ENCODE assay signal across 15 cellular contexts in genomic region chr5:56676091-56676768, GRCh38.
DNase-seq lines count a peak whose midpoint lies in the region; ATAC-seq and TF ChIP-seq lines count a peak whose summit lies in the region.
"Had no signal": no experiment of that assay in that cellular context is flagged by ENCODE, and none has a peak within 500 bp of the region (broad histone marks: within the 10 kb centered on the region; RNA-seq: fewer than 3 reads in every experiment).

No MANE protein-coding gene starts in this region.

- intact Hi-C loops in CD14-positive monocyte (cut with micrococcal nuclease) (no loop called here), HCT116 (cut with micrococcal nuclease) (no loop called here)

- DNase-seq in CD14-positive monocyte (ENCODE audit: low spot score) (no peak), HCT116 (ENCODE audit: low read depth, low spot score) (peak; percentile 56), Peyer's patch (peak in 1 of 3 donors; percentile 66), foreskin melanocyte (peak; percentile 90), NCI-H2107 treated with DMSO at 0.1 percent for 48 hours (lab: John Stamatoyannopoulos, UW; ENCODE audit: unreplicated experiment) (no peak), T-helper 17 cell (no peak), hepatic stellate cell (ENCODE audit: low spot score) (no peak)
- DNase-seq: activated CD4-positive, CD25-positive, alpha-beta regulatory T cell; activated T-cell treated with anti-CD3 and anti-CD28 coated beads, Interleukin-2, amount 50 U/mL, for 24 hours; amygdala; DMS79 treated with DMSO at 0.1 percent for 48 hours; NCI-H1694 treated with DMSO at 0.1 percent for 48 hours had no signal

- H3K4me1 Mint-ChIP-seq in CD14-positive monocyte (peaks cover 94% of the 10 kb centered on the region), T-helper 17 cell (peaks cover 23% of the 10 kb centered on the region)

- H3K9ac ChIP-seq in HCT116 (ENCODE audit: low read length), result no peak overlapping the region

- H4K20me1 ChIP-seq in HCT116 (ENCODE audit: insufficient read depth), result no peaks in the 10 kb centered on the region

- TF ChIP-seq CTCF in CD14-positive monocyte (IDR thresholded peaks at IDR 0.05), result no peak
- TF ChIP-seq CTCF in HCT116 (IDR thresholded peaks at IDR 0.05 in 2 of 3, conservative IDR thresholded peaks at IDR 0.05 in 1 of 3; ENCODE audit: borderline replicate concordance in 1 of 3, insufficient read depth in 1 of 3, low read depth in 2 of 3, low read length in 2 of 3), result no peak
- no peak for TF ChIP-seq CTCF in Peyer's patch (IDR thresholded peaks at IDR 0.05)

- H3K4me3 Mint-ChIP-seq in CD14-positive monocyte, result no peak overlapping the region
- no peak overlapping the region for H3K4me3 Mint-ChIP-seq in T-helper 17 cell
- H3K4me3 Mint-ChIP-seq: activated T-cell treated with anti-CD3 and anti-CD28 coated beads, Interleukin-2, amount 50 U/mL, for 24 hours had no signal

- H3K36me3 ChIP-seq in HCT116 (ENCODE audit: control insufficient read depth in 1 of 2, insufficient read depth in 2 of 2, low read length in 2 of 2) (no peaks in the 10 kb centered on the region), Peyer's patch (no peaks in the 10 kb centered on the region)
- H3K36me3 ChIP-seq: neutrophil had no signal

- CTCF ChIA-PET in HCT116 (lab: Charles Lee), result no interaction called here

- H3K36me3 Mint-ChIP-seq in CD14-positive monocyte, result peaks cover 3 to 12% of the 10 kb centered on the region in 2 donors
- H3K36me3 Mint-ChIP-seq in T-helper 17 cell (ENCODE audit: low read depth), result peaks cover 3% of the 10 kb centered on the region

- BruUV-seq in HCT116 (replicated peaks; lab: Mats Ljungman, UMichigan), result no TSS peak

- H3K4me2 ChIP-seq in HCT116 (ENCODE audit: low read length), result peak overlapping the region; percentile 29; the same call in 1 of the 2 replicates

- H3K4me3 ChIP-seq in HCT116 (replicated peaks in 1 of 2; ENCODE audit: low read depth in 1 of 2, low read length in 2 of 2) (no peak overlapping the region), Peyer's patch (no peak overlapping the region)
- H3K4me3 ChIP-seq: SK-N-MC had no signal

- POLR2A ChIA-PET in HCT116 (lab: Charles Lee), result no interaction called here

- H3K79me2 ChIP-seq in HCT116 (ENCODE audit: insufficient read depth, low read length), result no peaks in the 10 kb centered on the region

- H3K27ac Mint-ChIP-seq in CD14-positive monocyte, result peak overlapping the region in 4 of 7 donors; percentile 21 to 68 (median 36)
- no peak overlapping the region for H3K27ac Mint-ChIP-seq in T-helper 17 cell
- H3K27ac Mint-ChIP-seq: activated T-cell treated with anti-CD3 and anti-CD28 coated beads, Interleukin-2, amount 50 U/mL, for 24 hours had no signal

- H3K27me3 Mint-ChIP-seq in CD14-positive monocyte (ENCODE audit: low read depth in 3 of 3), result peaks cover 0 to 5% (median 1%) of the 10 kb centered on the region in 3 donors
- no peaks in the 10 kb centered on the region for H3K27me3 Mint-ChIP-seq in T-helper 17 cell
- H3K27me3 Mint-ChIP-seq: activated T-cell treated with anti-CD3 and anti-CD28 coated beads, Interleukin-2, amount 50 U/mL, for 24 hours had no signal

- H3K9me3 ChIP-seq in HCT116 (ENCODE audit: control insufficient read depth in 1 of 2, insufficient read depth in 1 of 2, low read depth in 1 of 2, low read length in 2 of 2), result no peaks in the 10 kb centered on the region
- no peaks in the 10 kb centered on the region for H3K9me3 ChIP-seq in Peyer's patch
- H3K9me3 ChIP-seq in T-helper 17 cell (ENCODE audit: control insufficient read depth, low read length, poor library complexity, severe bottlenecking), result no peaks in the 10 kb centered on the region
- H3K9me3 ChIP-seq: neutrophil had no signal

- peaks cover 0 to 2% (median 0%) of the 10 kb centered on the region in 7 donors for H3K9me3 Mint-ChIP-seq in CD14-positive monocyte

- TF ChIP-seq RAD21 in HCT116 (IDR thresholded peaks at IDR 0.05; ENCODE audit: low read depth), result no peak

- RAD21 ChIA-PET in HCT116 (lab: Charles Lee; ENCODE audit: low non-redundant PET in 1 of 2, low total read pairs in 2 of 2, uncharacterized antibody in 2 of 2, unreplicated experiment in 2 of 2), result no interaction called here

- TF ChIP-seq POLR2A in HCT116 (IDR thresholded peaks at IDR 0.05; ENCODE audit: borderline replicate concordance, extremely low read depth, insufficient read depth, insufficient read length) (no peak), Peyer's patch (IDR thresholded peaks at IDR 0.05) (no peak)

- peaks cover 9 to 19% of the 10 kb centered on the region in 2 experiments; a peak in 3 of 4 replicates for H3K4me1 ChIP-seq in HCT116 (ENCODE audit: control insufficient read depth in 1 of 2, insufficient read depth in 2 of 2, low read length in 2 of 2)
- peaks cover 0 to 11% (median 0%) of the 10 kb centered on the region in 4 donors for H3K4me1 ChIP-seq in Peyer's patch

- H3K9me2 ChIP-seq in HCT116 (ENCODE audit: insufficient read depth), result no peaks in the 10 kb centered on the region

- no peaks in the 10 kb centered on the region for H3K27me3 ChIP-seq in HCT116 (ENCODE audit: insufficient read depth, low read length)
- no peaks in the 10 kb centered on the region for H3K27me3 ChIP-seq in Peyer's patch
- H3K27me3 ChIP-seq: neutrophil had no signal

- H2AFZ ChIP-seq in HCT116 (ENCODE audit: low read depth, low read length, poor library complexity, severe bottlenecking), result peak overlapping the region; percentile 70

- ATAC-seq in HCT116 (peak; percentile 95), T-helper 17 cell (no peak), HG03097 (IDR thresholded peaks at IDR 0.05; ENCODE audit: low FRiP score, unreplicated experiment) (no peak)

- H3K27ac ChIP-seq in HCT116 (ENCODE audit: low read depth, low read length), result no peak overlapping the region
- H3K27ac ChIP-seq in Peyer's patch, result peak overlapping the region in 3 of 4 donors; percentile 9 to 68 (median 32)
- H3K27ac ChIP-seq: neutrophil, SK-N-MC had no signal

TF ChIP-seq in HCT116, 20 proteins besides CTCF, POLR2A, EP300 and RAD21:
- TF ChIP-seq, protein P1, sequence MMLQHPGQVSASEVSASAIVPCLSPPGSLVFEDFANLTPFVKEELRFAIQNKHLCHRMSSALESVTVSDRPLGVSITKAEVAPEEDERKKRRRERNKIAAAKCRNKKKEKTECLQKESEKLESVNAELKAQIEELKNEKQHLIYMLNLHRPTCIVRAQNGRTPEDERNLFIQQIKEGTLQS (IDR thresholded peaks at IDR 0.05), result no peak
- TF ChIP-seq ELF1 (IDR thresholded peaks at IDR 0.05; ENCODE audit: borderline replicate concordance, low read depth) (no peak), SP1 (IDR thresholded peaks at IDR 0.05; ENCODE audit: low read depth) (0 out of 2 replicates have a peak, but pooled peaks have one; percentile 19), FOSL1 (IDR thresholded peaks at IDR 0.05; ENCODE audit: low read depth) (peak; percentile 15; the same call in 1 of the 2 replicates)

Comparison
In these comparisons a context has a peak if more than half of its experiments do, and no peak if none do; other contexts are left out.
1. DNase-seq: peak in HCT116 (single experiment) and foreskin melanocyte (single experiment); none in CD14-positive monocyte (single experiment), NCI-H2107 treated with DMSO at 0.1 percent for 48 hours (single experiment), T-helper 17 cell (0 of 3) and hepatic stellate cell (single experiment).